18 cellular contexts compared by ENCODE assay signal in the genomic region with DNA sequence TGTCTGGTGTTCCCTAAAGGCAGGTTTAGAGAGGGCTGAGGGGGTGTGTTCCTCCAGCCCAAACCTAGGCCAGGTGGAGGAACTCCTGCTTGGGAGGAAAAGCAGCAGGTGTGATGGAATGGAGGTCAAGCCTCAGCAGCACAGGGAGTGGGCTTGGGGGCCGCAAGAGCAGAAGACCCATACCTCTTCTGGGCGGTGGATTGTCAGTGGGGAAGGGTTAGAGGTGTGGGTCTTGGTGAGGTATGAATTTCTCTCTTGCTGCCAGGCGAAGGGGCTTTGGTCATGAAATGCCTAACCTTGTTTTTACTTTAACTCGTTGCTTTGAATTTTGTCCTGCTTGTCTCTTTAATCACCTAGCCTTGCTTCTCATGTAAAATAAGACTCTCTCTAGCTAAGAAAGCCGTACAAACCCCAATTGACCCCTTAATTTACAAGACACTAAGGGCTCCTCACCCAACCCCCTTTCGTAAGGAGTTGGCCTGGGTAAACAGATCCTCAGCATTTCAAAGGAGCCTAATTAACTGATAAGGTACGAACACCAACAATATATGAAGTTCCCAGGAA. TPM values are rescaled to one million over a fixed set of nuclear protein-coding genes. Genes with fewer than 3 reads are reported as not detected.
DNase-seq lines count a peak whose midpoint lies in the region; ATAC-seq and TF ChIP-seq lines count a peak whose summit lies in the region.
"Had no signal": no experiment of that assay in that cellular context is flagged by ENCODE, and none has a peak within 500 bp of the region (broad histone marks: within the 10 kb centered on the region; RNA-seq: fewer than 3 reads in every experiment).

No MANE protein-coding gene starts in this region.

- peaks cover 83 to 98% of the 10 kb centered on the region in 2 donors for H3K36me3 Mint-ChIP-seq in CD14-positive monocyte
- H3K36me3 Mint-ChIP-seq in activated naive CD8-positive, alpha-beta T cell treated with anti-CD3 and anti-CD28 coated beads, Interleukin-2, amount 50 U/mL, for 24 hours (ENCODE audit: low read depth) = peaks cover 50% of the 10 kb centered on the region

- peaks cover 0 to 2% (median 0%) of the 10 kb centered on the region in 7 donors for H3K9me3 Mint-ChIP-seq in CD14-positive monocyte
- H3K9me3 Mint-ChIP-seq in activated naive CD8-positive, alpha-beta T cell treated with anti-CD3 and anti-CD28 coated beads, Interleukin-2, amount 50 U/mL, for 24 hours = no peaks in the 10 kb centered on the region
- H3K9me3 Mint-ChIP-seq: HFFc6 had no signal

- H3K27me3 ChIP-seq in H7 (ENCODE audit: control insufficient read depth, insufficient read depth, low read length) (no peaks in the 10 kb centered on the region; the same call in 1 of the 2 replicates), iPS-20b (ENCODE audit: insufficient read depth, low read length) (no peaks in the 10 kb centered on the region)

- H3K27ac ChIP-seq in iPS-20b (ENCODE audit: low read length) = no peak overlapping the region
- H3K27ac ChIP-seq: A549, C4-2B had no signal

- H3K36me3 ChIP-seq in H7 (replicated peaks; ENCODE audit: control insufficient read depth, insufficient read depth, low read length) (peaks cover 54% of the 10 kb centered on the region), iPS-20b (ENCODE audit: insufficient read depth, low read depth, low read length) (peaks cover 94% of the 10 kb centered on the region)

- H3K4me1 Mint-ChIP-seq in CD14-positive monocyte = no peaks in the 10 kb centered on the region
- no peaks in the 10 kb centered on the region for H3K4me1 Mint-ChIP-seq in activated naive CD8-positive, alpha-beta T cell treated with anti-CD3 and anti-CD28 coated beads, Interleukin-2, amount 50 U/mL, for 24 hours

- peak overlapping the region; percentile 12; the same call in 1 of the 2 replicates for H3K9ac ChIP-seq in iPS-20b (ENCODE audit: low read depth, low read length)

- intact Hi-C loops in CD14-positive monocyte (cut with micrococcal nuclease) = no loop called here

- peaks cover 0 to 4% (median 0%) of the 10 kb centered on the region in 3 donors for H3K27me3 Mint-ChIP-seq in CD14-positive monocyte (ENCODE audit: low read depth in 3 of 3)
- H3K27me3 Mint-ChIP-seq in activated naive CD8-positive, alpha-beta T cell treated with anti-CD3 and anti-CD28 coated beads, Interleukin-2, amount 50 U/mL, for 24 hours = no peaks in the 10 kb centered on the region

- DNase-seq in CD14-positive monocyte (ENCODE audit: low spot score) (no peak), H7 (peak; percentile 65), kidney glomerular epithelial cell (lab: John Stamatoyannopoulos, UW) (no peak), SKM-1 treated with dmso at 0.1 percent for 144 hours (lab: John Stamatoyannopoulos, UW; ENCODE audit: unreplicated experiment) (no peak), medulla oblongata (ENCODE audit: extremely low spot score) (no peak)
- DNase-seq in activated naive CD8-positive, alpha-beta T cell treated with anti-CD3 and anti-CD28 coated beads, Interleukin-2, amount 50 U/mL, for 24 hours = no peak
- DNase-seq: Calu3, DMS79, GDM1, HFFc6, IMR-90, Kasumi-1, NCI-H187 treated with DMSO at 0.1 percent for 48 hours, NCI-H2171 had no signal

- H3K4me3 ChIP-seq in H7 (ENCODE audit: insufficient read depth, low read depth, low read length) (no peak overlapping the region), iPS-20b (ENCODE audit: low read length) (peak overlapping the region; percentile 57; the same call in 1 of the 2 replicates)
- H3K4me3 ChIP-seq: A549 had no signal

- peaks cover 27% of the 10 kb centered on the region for H3K4me1 ChIP-seq in iPS-20b (ENCODE audit: insufficient read depth, low read length)
- H3K4me1 ChIP-seq: A549 had no signal

- no peaks in the 10 kb centered on the region for H3K9me3 ChIP-seq in iPS-20b (ENCODE audit: insufficient read depth, low read depth, low read length)
- H3K9me3 ChIP-seq: A549 had no signal

- peak overlapping the region in 4 of 7 donors; percentile 11 to 33 (median 26) for H3K27ac Mint-ChIP-seq in CD14-positive monocyte
- peak overlapping the region; percentile 15 for H3K27ac Mint-ChIP-seq in activated naive CD8-positive, alpha-beta T cell treated with anti-CD3 and anti-CD28 coated beads, Interleukin-2, amount 50 U/mL, for 24 hours
- H3K27ac Mint-ChIP-seq: HFFc6 had no signal

- no peak for ATAC-seq in activated naive CD8-positive, alpha-beta T cell treated with anti-CD3 and anti-CD28 coated beads, Interleukin-2, amount 50 U/mL, for 24 hours
- no peak for ATAC-seq in GM19328 (IDR thresholded peaks at IDR 0.05; ENCODE audit: unreplicated experiment)
- ATAC-seq: A549 had no signal

- no peak overlapping the region for H3K4me3 Mint-ChIP-seq in CD14-positive monocyte
- H3K4me3 Mint-ChIP-seq in activated naive CD8-positive, alpha-beta T cell treated with anti-CD3 and anti-CD28 coated beads, Interleukin-2, amount 50 U/mL, for 24 hours = no peak overlapping the region
- H3K4me3 Mint-ChIP-seq: HFFc6 had no signal

- no peak for TF ChIP-seq CTCF in CD14-positive monocyte (IDR thresholded peaks at IDR 0.05)

RNA-seq across cellular contexts. Expression of a gene that starts 38.9 kb away (rescaled TPM):
- polyA plus RNA-seq in CD14-positive monocyte = 10 to 100 TPM; 19.4 to 20.1 TPM
- 132 and 134 TPM in 2 replicates for total RNA-seq in H7 (2014; rRNA removed; shearing (Covaris generic))
